30 cellular contexts compared by ENCODE assay signal in genomic region chr11:133996671-133997070, GRCh38. TPM values are rescaled to one million over a fixed set of nuclear protein-coding genes. Genes with fewer than 3 reads are reported as not detected.
"Had no signal": no experiment of that assay in that cellular context is flagged by ENCODE, and none has a peak within 500 bp of the region (broad histone marks: within the 10 kb centered on the region; RNA-seq: fewer than 3 reads in every experiment).

No MANE protein-coding gene starts in this region.

- H3K9me3 ChIP-seq: MG63, SJCRH30 had no signal

- H3K4me1 ChIP-seq: SJCRH30 had no signal

- ATAC-seq: K562, Panc1, Right ventricle myocardium inferior, SK-N-SH treated with all-trans-retinoic acid at 6 μM for 48 hours had no signal

- H3K36me3 ChIP-seq: MG63, SJCRH30 had no signal

- H3K4me3 ChIP-seq: K562, MG63, PC-9, SJCRH30, SK-N-MC had no signal

- DNase-seq: Kasumi-1, KG1, MG63, NCI-H1048, NCI-H1092 treated with DMSO at 0.1 percent for 48 hours, NCI-H1105 treated with DMSO at 0.1 percent for 48 hours, NCI-H1417, NCI-H1436, NCI-H146, NCI-H1694, NCI-H187, NCI-H1930, NCI-H2081, NCI-H2227 treated with DMSO at 0.1 percent for 48 hours, NCI-H345, NCI-H446, NCI-H510A treated with DMSO at 0.1 percent for 48 hours, NCI-H524 treated with DMSO at 0.1 percent for 48 hours, NCI-H69, NCI-H748 treated with DMSO at 0.1 percent for 48 hours, PC-9, SHP77, SIG-M5, SJCRH30 had no signal

- H3K27me3 ChIP-seq: MG63, SJCRH30 had no signal

- H3K27ac ChIP-seq: PC-9, RWPE1, SJCRH30, SK-N-MC had no signal

RNA-seq across cellular contexts. Expression of gene IGSF9B, which starts 39.9 kb away (rescaled TPM):
- total RNA-seq: PC-9, SJCRH30 had no signal
- polyA plus RNA-seq: K562 had no signal
